In genomic region chr4:23333946-23334878, GRCh38 we compare ENCODE assay signal across 9 cellular contexts.
DNase-seq lines count a peak whose midpoint lies in the region; ATAC-seq, FAIRE-seq and TF ChIP-seq lines count a peak whose summit lies in the region.
"Had no signal": no experiment of that assay in that cellular context is flagged by ENCODE, and none has a peak within 500 bp of the region (broad histone marks: within the 10 kb centered on the region; RNA-seq: fewer than 3 reads in every experiment).

No MANE protein-coding gene starts in this region.

- H3K27me3 ChIP-seq in keratinocyte (ENCODE audit: control insufficient read depth, extremely low read depth, insufficient read depth, low read length): no peaks in the 10 kb centered on the region

- no peaks in the 10 kb centered on the region for H3K9me3 ChIP-seq in keratinocyte (ENCODE audit: control insufficient read depth, low read depth, low read length)

- DNase-seq in DMS53 treated with DMSO at 0.1 percent for 48 hours (lab: John Stamatoyannopoulos, UW; ENCODE audit: unreplicated experiment) (peak; percentile 97), GM20000 (ENCODE audit: low spot score) (peak; percentile 31), NCI-H774 (lab: John Stamatoyannopoulos, UW) (peak; percentile 69), keratinocyte (ENCODE audit: low read depth, low spot score) (peak; percentile 75), dedifferentiated amniotic fluid mesenchymal stem cell (ENCODE audit: extremely low spot score) (no peak), COR-L47 (lab: John Stamatoyannopoulos, UW) (no peak)
- peak; percentile 4 for DNase-seq in activated naive CD8-positive, alpha-beta T cell treated with anti-CD3 and anti-CD28 coated beads, Interleukin-2, amount 50 U/mL, for 16 hours (ENCODE audit: low read depth, low spot score)

- no peak overlapping the region for H3K9ac ChIP-seq in keratinocyte (ENCODE audit: control insufficient read depth, extremely low read depth, insufficient read depth, low read length)

- peaks cover 13% of the 10 kb centered on the region for H3K4me1 ChIP-seq in keratinocyte (ENCODE audit: control insufficient read depth, extremely low read depth, insufficient read depth, low read length)

- peak; percentile 93 for FAIRE-seq in keratinocyte (lab: Jason Lieb, UNC)

- H3K4me2 ChIP-seq in keratinocyte (ENCODE audit: control insufficient read depth, extremely low read depth, insufficient read depth, low read depth, low read length): peak overlapping the region; percentile 28

- no peak overlapping the region for H3K4me3 ChIP-seq in keratinocyte (ENCODE audit: control insufficient read depth in 2 of 3, extremely low read depth in 1 of 3, insufficient read depth in 2 of 3, low read depth in 1 of 3, low read length in 3 of 3)

- H4K20me1 ChIP-seq in keratinocyte (ENCODE audit: control insufficient read depth, extremely low read depth, insufficient read depth, low read length): no peaks in the 10 kb centered on the region

- TF ChIP-seq CTCF in GM20000 (IDR thresholded peaks at IDR 0.05; ENCODE audit: extremely low read depth, missing control alignments) (no peak), keratinocyte (optimal IDR thresholded peaks at IDR 0.05 in 1 of 3, IDR thresholded peaks at IDR 0.05 in 1 of 3, conservative IDR thresholded peaks at IDR 0.05 in 1 of 3; ENCODE audit: extremely low read depth in 1 of 3, insufficient read depth in 2 of 3, low read length in 3 of 3) (no peak)

- H3K27ac ChIP-seq in keratinocyte (ENCODE audit: control insufficient read depth, insufficient read depth, low read length): peak overlapping the region; percentile 19
- H3K27ac ChIP-seq: VCaP had no signal

- H2AFZ ChIP-seq in keratinocyte (ENCODE audit: control insufficient read depth, low read length): no peak overlapping the region

- dilution Hi-C loops in keratinocyte (cut with MboI; ENCODE audit: extremely low pct_ligation_motif_present, low sequenced_read_pairs): no loop called here

- peak; percentile 69 for ATAC-seq in HG03469 (IDR thresholded peaks at IDR 0.05; ENCODE audit: unreplicated experiment)

- H3K36me3 ChIP-seq in keratinocyte (ENCODE audit: control insufficient read depth in 2 of 2, extremely low read depth in 1 of 2, insufficient read depth in 2 of 2, low read length in 2 of 2): no peaks in the 10 kb centered on the region

- no peaks in the 10 kb centered on the region for H3K79me2 ChIP-seq in keratinocyte (ENCODE audit: control insufficient read depth, insufficient read depth, low read length)

- H3K9me1 ChIP-seq in keratinocyte (ENCODE audit: control insufficient read depth, extremely low read depth, insufficient read depth, low read length): no peaks in the 10 kb centered on the region

Comparison
In these comparisons a context has a peak if more than half of its experiments do, and no peak if none do; other contexts are left out.
1. DNase-seq: peak in DMS53 treated with DMSO at 0.1 percent for 48 hours (single experiment), GM20000 (single experiment), NCI-H774 (single experiment), activated naive CD8-positive, alpha-beta T cell treated with anti-CD3 and anti-CD28 coated beads, Interleukin-2, amount 50 U/mL, for 16 hours (single experiment) and keratinocyte (single experiment); none in dedifferentiated amniotic fluid mesenchymal stem cell (single experiment) and COR-L47 (single experiment).